ENCODE assay signal across 1 cellular context in the genomic region with DNA sequence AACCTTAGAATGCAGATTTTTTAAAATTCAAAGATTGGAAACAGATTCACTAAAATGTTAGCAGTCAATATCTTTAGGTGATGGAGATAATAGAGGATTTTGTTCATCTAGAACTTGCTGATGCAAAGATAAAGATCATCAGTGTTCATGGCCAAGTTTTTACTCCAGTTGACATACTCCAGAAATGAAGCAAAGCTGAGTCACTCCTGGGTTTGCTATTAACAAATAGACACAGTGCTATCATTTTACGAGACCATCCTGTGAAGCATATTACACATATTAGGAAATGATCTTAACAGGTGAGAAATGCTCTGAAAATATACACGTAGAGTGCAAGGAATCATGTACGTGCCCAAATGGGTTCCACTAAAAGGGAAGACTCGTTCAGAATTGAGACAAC.
A peak's percentile ranks its signal among the peaks of the same experiment; 100 is the strongest.
TF ChIP-seq lines count a peak whose summit lies in the region.

No MANE protein-coding gene starts in this region.

TF ChIP-seq in A549, 52 proteins besides CTCF, POLR2A, EP300 and RAD21 (continued from another document):
- TF ChIP-seq MAX (IDR thresholded peaks at IDR 0.05) (no peak), HOXB13 (CRISPR knock-in tag; IDR thresholded peaks at IDR 0.05; ENCODE audit: low read depth) (no peak), FOSL2 (IDR thresholded peaks at IDR 0.05) (peak; percentile 23; the same call in 1 of the 2 replicates), FOSL2 (CRISPR knock-in tag; IDR thresholded peaks at IDR 0.05) (peak; percentile 61), RFX5 (IDR thresholded peaks at IDR 0.05) (no peak), EHF (CRISPR knock-in tag; IDR thresholded peaks at IDR 0.05) (no peak), CEBPB (IDR thresholded peaks at IDR 0.05) (peak in 1 of 2 experiments; percentile 37; a peak in 1 of 4 replicates), RCOR1 (IDR thresholded peaks at IDR 0.05; ENCODE audit: low read depth, low read length) (no peak), HEYL (CRISPR knock-in tag; IDR thresholded peaks at IDR 0.05) (no peak), EHMT2 (IDR thresholded peaks at IDR 0.05; ENCODE audit: low read depth) (no peak), ZC3H11A (IDR thresholded peaks at IDR 0.05) (no peak), ZFP36 (IDR thresholded peaks at IDR 0.05; ENCODE audit: borderline replicate concordance, partially characterized antibody) (no peak), JUNB (IDR thresholded peaks at IDR 0.05) (peak; percentile 49), SMC3 (IDR thresholded peaks at IDR 0.05) (no peak), CBX2 (IDR thresholded peaks at IDR 0.05; ENCODE audit: borderline replicate concordance, low read depth) (no peak), CHD2 (IDR thresholded peaks at IDR 0.05; ENCODE audit: low read length, partially characterized antibody) (no peak), KDM5A (IDR thresholded peaks at IDR 0.05) (no peak), GATA3 (IDR thresholded peaks at IDR 0.05; ENCODE audit: borderline replicate concordance) (peak; percentile 52; the same call in 1 of the 2 replicates), E2F6 (IDR thresholded peaks at IDR 0.05; ENCODE audit: borderline replicate concordance, low read depth) (no peak), ZNF302 (CRISPR knock-in tag; IDR thresholded peaks at IDR 0.05) (no peak), TP53 (CRISPR knock-in tag; IDR thresholded peaks at IDR 0.05) (no peak), MAZ (IDR thresholded peaks at IDR 0.05; ENCODE audit: borderline replicate concordance, low read depth, low read length) (no peak)
- TF ChIP-seq, protein P1, sequence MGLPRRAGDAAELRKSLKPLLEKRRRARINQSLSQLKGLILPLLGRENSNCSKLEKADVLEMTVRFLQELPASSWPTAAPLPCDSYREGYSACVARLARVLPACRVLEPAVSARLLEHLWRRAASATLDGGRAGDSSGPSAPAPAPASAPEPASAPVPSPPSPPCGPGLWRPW (IDR thresholded peaks at IDR 0.05), result no peak
TF ChIP-seq in A549: peak in this region for 4.
